In genomic region chr2:167945660-167946366, GRCh38 we compare ENCODE assay signal across 1 cellular context.
TF ChIP-seq lines count a peak whose summit lies in the region.

No MANE protein-coding gene starts in this region.

TF ChIP-seq in H1, 55 proteins besides CTCF, POLR2A, EP300 and RAD21 (continued from another document):
- TF ChIP-seq ASH2L (IDR thresholded peaks at IDR 0.05; ENCODE audit: low read length), result no peak
- TF ChIP-seq JUND (IDR thresholded peaks at IDR 0.05; ENCODE audit: low read length), result no peak
- TF ChIP-seq BRCA1 (IDR thresholded peaks at IDR 0.05; ENCODE audit: low read depth, low read length), result no peak
- no peak for TF ChIP-seq RXRA (IDR thresholded peaks at IDR 0.05; ENCODE audit: insufficient read depth, low read depth, low read length)
- TF ChIP-seq CBX5 (IDR thresholded peaks at IDR 0.05; ENCODE audit: low read depth, low read length), result no peak
TF ChIP-seq in H1: peak in this region for 0.
